In the genomic region with DNA sequence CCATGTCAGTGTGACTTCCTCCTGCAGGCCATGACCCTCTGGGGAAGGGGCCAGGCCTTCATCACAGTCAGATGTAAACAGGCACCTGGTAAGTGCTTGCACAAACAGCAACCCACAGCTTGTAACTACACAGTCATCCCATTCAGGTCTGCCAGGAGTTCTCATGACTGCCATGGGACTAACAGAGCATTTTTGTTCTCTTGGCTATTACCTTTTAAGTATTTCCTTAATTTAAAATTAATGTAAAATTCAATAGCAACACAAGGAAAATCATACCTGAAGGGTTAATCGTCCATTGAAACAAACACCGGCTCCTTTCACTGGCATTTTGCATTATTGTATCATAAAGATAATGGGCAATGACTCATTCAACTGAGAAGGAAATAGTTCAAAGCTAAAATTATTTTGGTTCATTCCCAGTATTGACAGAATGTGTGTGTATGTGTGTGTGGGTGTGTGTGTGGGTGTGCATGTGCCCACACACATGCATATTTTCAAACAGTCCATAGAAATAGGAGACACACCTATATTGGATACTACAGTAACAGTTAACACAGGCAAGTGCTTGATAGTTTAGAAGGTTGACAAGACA, we compare ENCODE assay signal across 1 cellular context.
A peak's percentile ranks its signal among the peaks of the same experiment; 100 is the strongest.
TF ChIP-seq lines count a peak whose summit lies in the region.

No MANE protein-coding gene starts in this region.

TF ChIP-seq in HEK293, 187 proteins besides CTCF, POLR2A, EP300 and RAD21 (continued from another document):
- TF ChIP-seq, protein P1, sequence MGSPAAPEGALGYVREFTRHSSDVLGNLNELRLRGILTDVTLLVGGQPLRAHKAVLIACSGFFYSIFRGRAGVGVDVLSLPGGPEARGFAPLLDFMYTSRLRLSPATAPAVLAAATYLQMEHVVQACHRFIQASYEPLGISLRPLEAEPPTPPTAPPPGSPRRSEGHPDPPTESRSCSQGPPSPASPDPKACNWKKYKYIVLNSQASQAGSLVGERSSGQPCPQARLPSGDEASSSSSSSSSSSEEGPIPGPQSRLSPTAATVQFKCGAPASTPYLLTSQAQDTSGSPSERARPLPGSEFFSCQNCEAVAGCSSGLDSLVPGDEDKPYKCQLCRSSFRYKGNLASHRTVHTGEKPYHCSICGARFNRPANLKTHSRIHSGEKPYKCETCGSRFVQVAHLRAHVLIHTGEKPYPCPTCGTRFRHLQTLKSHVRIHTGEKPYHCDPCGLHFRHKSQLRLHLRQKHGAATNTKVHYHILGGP (tag by site-specific recombination; IDR thresholded peaks at IDR 0.05): no peak
- TF ChIP-seq, protein P2, sequence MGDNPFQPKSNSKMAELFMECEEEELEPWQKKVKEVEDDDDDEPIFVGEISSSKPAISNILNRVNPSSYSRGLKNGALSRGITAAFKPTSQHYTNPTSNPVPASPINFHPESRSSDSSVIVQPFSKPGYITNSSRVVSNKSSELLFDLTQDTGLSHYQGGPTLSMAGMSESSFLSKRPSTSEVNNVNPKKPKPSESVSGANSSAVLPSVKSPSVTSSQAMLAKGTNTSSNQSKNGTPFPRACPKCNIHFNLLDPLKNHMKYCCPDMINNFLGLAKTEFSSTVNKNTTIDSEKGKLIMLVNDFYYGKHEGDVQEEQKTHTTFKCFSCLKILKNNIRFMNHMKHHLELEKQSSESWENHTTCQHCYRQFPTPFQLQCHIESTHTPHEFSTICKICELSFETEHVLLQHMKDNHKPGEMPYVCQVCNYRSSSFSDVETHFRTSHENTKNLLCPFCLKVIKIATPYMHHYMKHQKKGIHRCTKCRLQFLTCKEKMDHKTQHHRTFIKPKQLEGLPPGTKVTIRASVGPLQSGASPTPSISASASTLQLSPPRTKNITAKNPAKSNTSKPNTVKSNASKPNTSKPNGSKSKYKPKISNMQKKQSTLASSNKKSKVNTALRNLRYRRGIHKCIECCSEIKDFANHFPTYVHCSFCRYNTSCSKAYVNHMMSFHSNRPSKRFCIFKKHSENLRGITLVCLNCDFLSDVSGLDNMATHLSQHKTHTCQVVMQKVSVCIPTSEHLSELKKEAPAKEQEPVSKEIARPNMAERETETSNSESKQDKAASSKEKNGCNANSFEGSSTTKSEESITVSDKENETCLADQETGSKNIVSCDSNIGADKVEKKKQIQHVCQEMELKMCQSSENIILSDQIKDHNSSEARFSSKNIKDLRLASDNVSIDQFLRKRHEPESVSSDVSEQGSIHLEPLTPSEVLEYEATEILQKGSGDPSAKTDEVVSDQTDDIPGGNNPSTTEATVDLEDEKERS (tag by site-specific recombination; IDR thresholded peaks at IDR 0.05): no peak
- TF ChIP-seq HOXC10 (CRISPR knock-in tag; IDR thresholded peaks at IDR 0.05): no peak
- TF ChIP-seq, protein P3, sequence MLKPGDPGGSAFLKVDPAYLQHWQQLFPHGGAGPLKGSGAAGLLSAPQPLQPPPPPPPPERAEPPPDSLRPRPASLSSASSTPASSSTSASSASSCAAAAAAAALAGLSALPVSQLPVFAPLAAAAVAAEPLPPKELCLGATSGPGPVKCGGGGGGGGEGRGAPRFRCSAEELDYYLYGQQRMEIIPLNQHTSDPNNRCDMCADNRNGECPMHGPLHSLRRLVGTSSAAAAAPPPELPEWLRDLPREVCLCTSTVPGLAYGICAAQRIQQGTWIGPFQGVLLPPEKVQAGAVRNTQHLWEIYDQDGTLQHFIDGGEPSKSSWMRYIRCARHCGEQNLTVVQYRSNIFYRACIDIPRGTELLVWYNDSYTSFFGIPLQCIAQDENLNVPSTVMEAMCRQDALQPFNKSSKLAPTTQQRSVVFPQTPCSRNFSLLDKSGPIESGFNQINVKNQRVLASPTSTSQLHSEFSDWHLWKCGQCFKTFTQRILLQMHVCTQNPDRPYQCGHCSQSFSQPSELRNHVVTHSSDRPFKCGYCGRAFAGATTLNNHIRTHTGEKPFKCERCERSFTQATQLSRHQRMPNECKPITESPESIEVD (tag by site-specific recombination; IDR thresholded peaks at IDR 0.05): no peak
- TF ChIP-seq, protein P4, sequence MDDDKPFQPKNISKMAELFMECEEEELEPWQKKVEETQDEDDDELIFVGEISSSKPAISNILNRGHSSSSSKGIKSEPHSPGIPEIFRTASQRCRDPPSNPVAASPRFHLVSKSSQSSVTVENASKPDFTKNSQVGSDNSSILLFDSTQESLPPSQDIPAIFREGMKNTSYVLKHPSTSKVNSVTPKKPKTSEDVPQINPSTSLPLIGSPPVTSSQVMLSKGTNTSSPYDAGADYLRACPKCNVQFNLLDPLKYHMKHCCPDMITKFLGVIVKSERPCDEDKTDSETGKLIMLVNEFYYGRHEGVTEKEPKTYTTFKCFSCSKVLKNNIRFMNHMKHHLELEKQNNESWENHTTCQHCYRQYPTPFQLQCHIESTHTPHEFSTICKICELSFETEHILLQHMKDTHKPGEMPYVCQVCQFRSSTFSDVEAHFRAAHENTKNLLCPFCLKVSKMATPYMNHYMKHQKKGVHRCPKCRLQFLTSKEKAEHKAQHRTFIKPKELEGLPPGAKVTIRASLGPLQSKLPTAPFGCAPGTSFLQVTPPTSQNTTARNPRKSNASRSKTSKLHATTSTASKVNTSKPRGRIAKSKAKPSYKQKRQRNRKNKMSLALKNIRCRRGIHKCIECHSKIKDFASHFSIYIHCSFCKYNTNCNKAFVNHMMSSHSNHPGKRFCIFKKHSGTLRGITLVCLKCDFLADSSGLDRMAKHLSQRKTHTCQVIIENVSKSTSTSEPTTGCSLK (tag by site-specific recombination; IDR thresholded peaks at IDR 0.05): no peak
- TF ChIP-seq ZFHX2 (tag by site-specific recombination; conservative IDR thresholded peaks at IDR 0.05): peak; percentile 98
- no peak for TF ChIP-seq GLIS2 (tag by site-specific recombination; IDR thresholded peaks at IDR 0.05)
- TF ChIP-seq, protein P5, sequence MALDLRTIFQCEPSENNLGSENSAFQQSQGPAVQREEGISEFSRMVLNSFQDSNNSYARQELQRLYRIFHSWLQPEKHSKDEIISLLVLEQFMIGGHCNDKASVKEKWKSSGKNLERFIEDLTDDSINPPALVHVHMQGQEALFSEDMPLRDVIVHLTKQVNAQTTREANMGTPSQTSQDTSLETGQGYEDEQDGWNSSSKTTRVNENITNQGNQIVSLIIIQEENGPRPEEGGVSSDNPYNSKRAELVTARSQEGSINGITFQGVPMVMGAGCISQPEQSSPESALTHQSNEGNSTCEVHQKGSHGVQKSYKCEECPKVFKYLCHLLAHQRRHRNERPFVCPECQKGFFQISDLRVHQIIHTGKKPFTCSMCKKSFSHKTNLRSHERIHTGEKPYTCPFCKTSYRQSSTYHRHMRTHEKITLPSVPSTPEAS (tag by site-specific recombination; IDR thresholded peaks at IDR 0.05): peak; percentile 62; the same call in 1 of the 2 replicates
- TF ChIP-seq YY1 (tag by site-specific recombination; IDR thresholded peaks at IDR 0.05): no peak
- no peak for TF ChIP-seq ZNF621 (tag by site-specific recombination; IDR thresholded peaks at IDR 0.05)
- TF ChIP-seq ZNF169 (tag by site-specific recombination; IDR thresholded peaks at IDR 0.05): no peak
- peak; percentile 91 for TF ChIP-seq EGR2 (tag by site-specific recombination; IDR thresholded peaks at IDR 0.05; ENCODE audit: low read depth)
